8 cellular contexts compared by ENCODE assay signal in genomic region chr2:241009601-241010530, GRCh38. TPM values are rescaled to one million over a fixed set of nuclear protein-coding genes. Genes with fewer than 3 reads are reported as not detected.
DNase-seq lines count a peak whose midpoint lies in the region; ATAC-seq, FAIRE-seq and TF ChIP-seq lines count a peak whose summit lies in the region.

No MANE protein-coding gene starts in this region.

- FAIRE-seq in bronchial epithelial cell (lab: Jason Lieb, UNC), result no peak

- H3K4me3 ChIP-seq in bronchial epithelial cell (ENCODE audit: low read depth, low read length), result peak overlapping the region; percentile 7
- peak overlapping the region; percentile 29 for H3K4me3 ChIP-seq in skeletal muscle cell (ENCODE audit: low read depth, low read length)

- no peaks in the 10 kb centered on the region for H3K36me3 ChIP-seq in bronchial epithelial cell (ENCODE audit: control insufficient read depth, insufficient read depth, low read length)

- H3K27me3 ChIP-seq in bronchial epithelial cell (ENCODE audit: control insufficient read depth, insufficient read depth, low read length), result peaks cover 4% of the 10 kb centered on the region

- TF ChIP-seq CTCF in bronchial epithelial cell (IDR thresholded peaks at IDR 0.05; ENCODE audit: insufficient read depth, low read length, severe bottlenecking), result no peak

- peak; percentile 87 for DNase-seq in GM03348 (ENCODE audit: low spot score)
- peak; percentile 23 for DNase-seq in bronchial epithelial cell (ENCODE audit: low read depth)
- DNase-seq in iPS-NIHi11 (ENCODE audit: low spot score), result peak; percentile 89
- peak; percentile 36 for DNase-seq in skeletal muscle cell (ENCODE audit: low read depth)
- DNase-seq in kidney glomerular epithelial cell (lab: John Stamatoyannopoulos, UW), result no peak
- no peak for DNase-seq in DMS114 treated with DMSO at 0.1 percent for 48 hours (lab: John Stamatoyannopoulos, UW; ENCODE audit: unreplicated experiment)

- peak; percentile 38 for ATAC-seq in SK-N-SH treated with all-trans-retinoic acid at 6 μM for 48 hours
- ATAC-seq in GM21360 (IDR thresholded peaks at IDR 0.05; ENCODE audit: unreplicated experiment), result no peak

TF ChIP-seq in SK-N-SH treated with all-trans-retinoic acid at 6 μM for 48 hours, 23 proteins besides CTCF, POLR2A, EP300 and RAD21:
- TF ChIP-seq ESRRG (CRISPR knock-in tag; IDR thresholded peaks at IDR 0.05) (no peak), ZNF565 (CRISPR knock-in tag; conservative IDR thresholded peaks at IDR 0.05; ENCODE audit: low read depth) (no peak), GLIS3 (CRISPR knock-in tag; IDR thresholded peaks at IDR 0.05) (no peak), CREB5 (CRISPR knock-in tag; IDR thresholded peaks at IDR 0.05; ENCODE audit: low read depth) (no peak), ZFP30 (CRISPR knock-in tag; IDR thresholded peaks at IDR 0.05) (no peak), BACH2 (CRISPR knock-in tag; IDR thresholded peaks at IDR 0.05; ENCODE audit: borderline replicate concordance) (no peak), TCF4 (CRISPR knock-in tag; IDR thresholded peaks at IDR 0.05; ENCODE audit: borderline replicate concordance) (no peak), ZNF8 (CRISPR knock-in tag; IDR thresholded peaks at IDR 0.05) (no peak), CSDC2 (CRISPR knock-in tag; IDR thresholded peaks at IDR 0.05) (no peak), TSHZ2 (CRISPR knock-in tag; IDR thresholded peaks at IDR 0.05) (no peak), SNAI2 (CRISPR knock-in tag; IDR thresholded peaks at IDR 0.05) (no peak), TOX (CRISPR knock-in tag; IDR thresholded peaks at IDR 0.05; ENCODE audit: borderline replicate concordance) (no peak), ZFP3 (CRISPR knock-in tag; IDR thresholded peaks at IDR 0.05) (no peak)
- TF ChIP-seq, protein P1, sequence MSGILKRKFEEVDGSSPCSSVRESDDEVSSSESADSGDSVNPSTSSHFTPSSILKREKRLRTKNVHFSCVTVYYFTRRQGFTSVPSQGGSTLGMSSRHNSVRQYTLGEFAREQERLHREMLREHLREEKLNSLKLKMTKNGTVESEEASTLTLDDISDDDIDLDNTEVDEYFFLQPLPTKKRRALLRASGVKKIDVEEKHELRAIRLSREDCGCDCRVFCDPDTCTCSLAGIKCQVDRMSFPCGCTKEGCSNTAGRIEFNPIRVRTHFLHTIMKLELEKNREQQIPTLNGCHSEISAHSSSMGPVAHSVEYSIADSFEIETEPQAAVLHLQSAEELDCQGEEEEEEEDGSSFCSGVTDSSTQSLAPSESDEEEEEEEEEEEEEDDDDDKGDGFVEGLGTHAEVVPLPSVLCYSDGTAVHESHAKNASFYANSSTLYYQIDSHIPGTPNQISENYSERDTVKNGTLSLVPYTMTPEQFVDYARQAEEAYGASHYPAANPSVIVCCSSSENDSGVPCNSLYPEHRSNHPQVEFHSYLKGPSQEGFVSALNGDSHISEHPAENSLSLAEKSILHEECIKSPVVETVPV (CRISPR knock-in tag; IDR thresholded peaks at IDR 0.05), result no peak
- TF ChIP-seq, protein P2, sequence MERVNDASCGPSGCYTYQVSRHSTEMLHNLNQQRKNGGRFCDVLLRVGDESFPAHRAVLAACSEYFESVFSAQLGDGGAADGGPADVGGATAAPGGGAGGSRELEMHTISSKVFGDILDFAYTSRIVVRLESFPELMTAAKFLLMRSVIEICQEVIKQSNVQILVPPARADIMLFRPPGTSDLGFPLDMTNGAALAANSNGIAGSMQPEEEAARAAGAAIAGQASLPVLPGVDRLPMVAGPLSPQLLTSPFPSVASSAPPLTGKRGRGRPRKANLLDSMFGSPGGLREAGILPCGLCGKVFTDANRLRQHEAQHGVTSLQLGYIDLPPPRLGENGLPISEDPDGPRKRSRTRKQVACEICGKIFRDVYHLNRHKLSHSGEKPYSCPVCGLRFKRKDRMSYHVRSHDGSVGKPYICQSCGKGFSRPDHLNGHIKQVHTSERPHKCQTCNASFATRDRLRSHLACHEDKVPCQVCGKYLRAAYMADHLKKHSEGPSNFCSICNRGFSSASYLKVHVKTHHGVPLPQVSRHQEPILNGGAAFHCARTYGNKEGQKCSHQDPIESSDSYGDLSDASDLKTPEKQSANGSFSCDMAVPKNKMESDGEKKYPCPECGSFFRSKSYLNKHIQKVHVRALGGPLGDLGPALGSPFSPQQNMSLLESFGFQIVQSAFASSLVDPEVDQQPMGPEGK (CRISPR knock-in tag; IDR thresholded peaks at IDR 0.05; ENCODE audit: borderline replicate concordance), result no peak

RNA-seq across cellular contexts. Expression of gene SNED1, which starts 11.4 kb away (rescaled TPM):
- total RNA-seq in bronchial epithelial cell, result 0.26 and 0.38 TPM in 2 replicates

Comparison
In these comparisons a context has a peak if more than half of its experiments do, and no peak if none do; other contexts are left out.
1. DNase-seq: peak in GM03348 (single experiment), bronchial epithelial cell (single experiment), iPS-NIHi11 (single experiment) and skeletal muscle cell (single experiment); none in kidney glomerular epithelial cell (single experiment) and DMS114 treated with DMSO at 0.1 percent for 48 hours (single experiment).